13 cellular contexts compared by ENCODE assay signal in genomic region chr10:79335470-79336235, GRCh38. TPM values are rescaled to one million over a fixed set of nuclear protein-coding genes. Genes with fewer than 3 reads are reported as not detected.
DNase-seq lines count a peak whose midpoint lies in the region; ATAC-seq and TF ChIP-seq lines count a peak whose summit lies in the region.
"Had no signal": no experiment of that assay in that cellular context is flagged by ENCODE, and none has a peak within 500 bp of the region (broad histone marks: within the 10 kb centered on the region; RNA-seq: fewer than 3 reads in every experiment).

No MANE protein-coding gene starts in this region.

- no peak overlapping the region for H3K4me3 ChIP-seq in CD4-positive, CD25-positive, alpha-beta regulatory T cell (ENCODE audit: low read depth, low read length)
- H3K4me3 ChIP-seq in CD8-positive, alpha-beta memory T cell (ENCODE audit: low read length) = no peak overlapping the region
- H3K4me3 ChIP-seq: skin epidermis had no signal

- H3K4me1 Mint-ChIP-seq in CD4-positive, CD25-positive, alpha-beta regulatory T cell = peaks cover 0 to 29% (median 18%) of the 10 kb centered on the region in 4 donors
- peaks cover 46% of the 10 kb centered on the region for H3K4me1 Mint-ChIP-seq in osteocyte (ENCODE audit: unreplicated experiment)
- H3K4me1 Mint-ChIP-seq in CD8-positive, alpha-beta memory T cell = peaks cover 9 to 16% (median 11%) of the 10 kb centered on the region in 3 donors

- peaks cover 10% of the 10 kb centered on the region for H3K4me1 ChIP-seq in CD4-positive, CD25-positive, alpha-beta regulatory T cell (ENCODE audit: control insufficient read depth, insufficient read depth, low read length, poor library complexity, severe bottlenecking)
- peaks cover 10% of the 10 kb centered on the region for H3K4me1 ChIP-seq in CD8-positive, alpha-beta memory T cell (ENCODE audit: insufficient read depth, low read length)

- TF ChIP-seq CTCF in osteocyte (IDR thresholded peaks at IDR 0.05) = no peak

- peaks cover 5% of the 10 kb centered on the region for H3K27me3 Mint-ChIP-seq in CD4-positive, CD25-positive, alpha-beta regulatory T cell
- H3K27me3 Mint-ChIP-seq in osteocyte (ENCODE audit: unreplicated experiment) = no peaks in the 10 kb centered on the region
- peaks cover 0 to 2% of the 10 kb centered on the region in 2 donors for H3K27me3 Mint-ChIP-seq in CD8-positive, alpha-beta memory T cell

- no peaks in the 10 kb centered on the region for H3K27me3 ChIP-seq in CD4-positive, CD25-positive, alpha-beta regulatory T cell (ENCODE audit: control insufficient read depth, insufficient read depth, low read length)
- H3K27me3 ChIP-seq in CD8-positive, alpha-beta memory T cell (ENCODE audit: insufficient read depth, low read length, poor library complexity, severe bottlenecking) = no peaks in the 10 kb centered on the region

- H3K9me3 ChIP-seq in CD4-positive, CD25-positive, alpha-beta regulatory T cell (ENCODE audit: control insufficient read depth in 2 of 2, low read length in 2 of 2) = no peaks in the 10 kb centered on the region
- no peaks in the 10 kb centered on the region for H3K9me3 ChIP-seq in CD8-positive, alpha-beta memory T cell (ENCODE audit: low read length)

- H3K27ac Mint-ChIP-seq in CD4-positive, CD25-positive, alpha-beta regulatory T cell = peak overlapping the region in 2 of 3 donors; percentile 46 to 56
- peak overlapping the region; percentile 62 for H3K27ac Mint-ChIP-seq in osteocyte (ENCODE audit: unreplicated experiment)
- peak overlapping the region in 1 of 8 donors; percentile 63 for H3K27ac Mint-ChIP-seq in CD8-positive, alpha-beta memory T cell
- H3K27ac Mint-ChIP-seq: H9 had no signal

- POLR2A ChIA-PET in CD8-positive, alpha-beta memory T cell (lab: Charles Lee) = no interaction called here

- no peak overlapping the region for H3K4me3 Mint-ChIP-seq in CD4-positive, CD25-positive, alpha-beta regulatory T cell
- no peak overlapping the region for H3K4me3 Mint-ChIP-seq in osteocyte (ENCODE audit: unreplicated experiment)
- no peak overlapping the region for H3K4me3 Mint-ChIP-seq in CD8-positive, alpha-beta memory T cell
- H3K4me3 Mint-ChIP-seq: H9 had no signal

- DNase-seq in CD4-positive, CD25-positive, alpha-beta regulatory T cell = no peak
- peak; percentile 23 for DNase-seq in NCI-H69 (lab: John Stamatoyannopoulos, UW)
- DNase-seq in globus pallidus (ENCODE audit: low spot score) = peak; percentile 99
- no peak for DNase-seq in osteocyte (ENCODE audit: extremely low spot score, unreplicated experiment)
- no peak for DNase-seq in CD8-positive, alpha-beta memory T cell
- no peak for DNase-seq in GDM1 (lab: John Stamatoyannopoulos, UW)
- no peak for DNase-seq in ecto neural progenitor cell (ENCODE audit: low spot score)
- DNase-seq in AML-193 (lab: John Stamatoyannopoulos, UW) = no peak
- DNase-seq: activated T-cell treated with anti-CD3 and anti-CD28 coated beads, Interleukin-2, amount 50 U/mL, for 1 hour; H9; KBM-7; kidney glomerular epithelial cell had no signal

- H3K36me3 Mint-ChIP-seq in CD4-positive, CD25-positive, alpha-beta regulatory T cell = no peaks in the 10 kb centered on the region
- no peaks in the 10 kb centered on the region for H3K36me3 Mint-ChIP-seq in osteocyte (ENCODE audit: unreplicated experiment)
- peaks cover 0 to 2% (median 0%) of the 10 kb centered on the region in 3 donors for H3K36me3 Mint-ChIP-seq in CD8-positive, alpha-beta memory T cell

- H3K36me3 ChIP-seq in CD4-positive, CD25-positive, alpha-beta regulatory T cell (ENCODE audit: control insufficient read depth, insufficient read depth, low read length) = no peaks in the 10 kb centered on the region
- H3K36me3 ChIP-seq in CD8-positive, alpha-beta memory T cell (ENCODE audit: insufficient read depth, low read length) = no peaks in the 10 kb centered on the region

- H3K27ac ChIP-seq in CD4-positive, CD25-positive, alpha-beta regulatory T cell (ENCODE audit: insufficient read depth, low read length, poor library complexity, severe bottlenecking) = no peak overlapping the region
- H3K27ac ChIP-seq in CD8-positive, alpha-beta memory T cell (ENCODE audit: low read depth, low read length) = no peak overlapping the region
- H3K27ac ChIP-seq: skin epidermis had no signal

- no peak for ATAC-seq in CD4-positive, CD25-positive, alpha-beta regulatory T cell (ENCODE audit: low read depth in 2 of 2)

- CTCF ChIA-PET in CD8-positive, alpha-beta memory T cell (lab: Charles Lee) = interaction anchor here (1.8 to 3.0 kb wide), 2 partner anchors 10 to 12 kb away, joined by 3 to 7 read pairs; no protein-coding TSS in a partner anchor

- H3K9me3 Mint-ChIP-seq in CD4-positive, CD25-positive, alpha-beta regulatory T cell = peaks cover 0 to 3% (median 0%) of the 10 kb centered on the region in 7 donors
- no peaks in the 10 kb centered on the region for H3K9me3 Mint-ChIP-seq in osteocyte (ENCODE audit: unreplicated experiment)
- no peaks in the 10 kb centered on the region for H3K9me3 Mint-ChIP-seq in CD8-positive, alpha-beta memory T cell

RNA-seq across cellular contexts. Expression of gene PPIF, which starts 11.6 kb away (rescaled TPM):
- 60.2 TPM for total RNA-seq in CD4-positive, CD25-positive, alpha-beta regulatory T cell
- polyA plus RNA-seq in CD4-positive, CD25-positive, alpha-beta regulatory T cell = 10 to 100 TPM; 15.5 to 18.6 (median 17.2) TPM
- 17.0 and 20.7 TPM in 2 replicates for total RNA-seq in osteocyte
- 100 to 1,000 TPM; 173 to 181 TPM for total RNA-seq in CD8-positive, alpha-beta memory T cell
- 13.7 TPM for polyA plus RNA-seq in CD8-positive, alpha-beta memory T cell

Comparison
In these comparisons a context has a peak if more than half of its experiments do, and no peak if none do; other contexts are left out.
1. DNase-seq: peak in NCI-H69 (single experiment) and globus pallidus (single experiment); none in CD4-positive, CD25-positive, alpha-beta regulatory T cell (0 of 3), osteocyte (single experiment), CD8-positive, alpha-beta memory T cell (0 of 5), GDM1 (single experiment), ecto neural progenitor cell (single experiment) and AML-193 (0 of 2).